1 cellular context compared by ENCODE assay signal in genomic region chr19:35272122-35272715, GRCh38.
TF ChIP-seq lines count a peak whose summit lies in the region.

No MANE protein-coding gene starts in this region.

TF ChIP-seq in IMR-90, 13 proteins besides CTCF, POLR2A, EP300 and RAD21 (continued from another document):
- TF ChIP-seq, protein P1, sequence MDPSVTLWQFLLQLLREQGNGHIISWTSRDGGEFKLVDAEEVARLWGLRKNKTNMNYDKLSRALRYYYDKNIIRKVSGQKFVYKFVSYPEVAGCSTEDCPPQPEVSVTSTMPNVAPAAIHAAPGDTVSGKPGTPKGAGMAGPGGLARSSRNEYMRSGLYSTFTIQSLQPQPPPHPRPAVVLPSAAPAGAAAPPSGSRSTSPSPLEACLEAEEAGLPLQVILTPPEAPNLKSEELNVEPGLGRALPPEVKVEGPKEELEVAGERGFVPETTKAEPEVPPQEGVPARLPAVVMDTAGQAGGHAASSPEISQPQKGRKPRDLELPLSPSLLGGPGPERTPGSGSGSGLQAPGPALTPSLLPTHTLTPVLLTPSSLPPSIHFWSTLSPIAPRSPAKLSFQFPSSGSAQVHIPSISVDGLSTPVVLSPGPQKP (IDR thresholded peaks at IDR 0.05; ENCODE audit: borderline replicate concordance, low read depth, low read length): no peak
- TF ChIP-seq MAFK (IDR thresholded peaks at IDR 0.05; ENCODE audit: low read depth, low read length) (no peak), MAZ (IDR thresholded peaks at IDR 0.05; ENCODE audit: borderline replicate concordance, low read depth, low read length) (no peak), RCOR1 (IDR thresholded peaks at IDR 0.05; ENCODE audit: insufficient replicate concordance, low read length) (no peak), BHLHE40 (IDR thresholded peaks at IDR 0.05; ENCODE audit: low read depth, low read length) (no peak), CEBPB (IDR thresholded peaks at IDR 0.05; ENCODE audit: low read depth, low read length) (no peak)
